Comparison of ENCODE assay signal across 1 cellular context in the genomic region with DNA sequence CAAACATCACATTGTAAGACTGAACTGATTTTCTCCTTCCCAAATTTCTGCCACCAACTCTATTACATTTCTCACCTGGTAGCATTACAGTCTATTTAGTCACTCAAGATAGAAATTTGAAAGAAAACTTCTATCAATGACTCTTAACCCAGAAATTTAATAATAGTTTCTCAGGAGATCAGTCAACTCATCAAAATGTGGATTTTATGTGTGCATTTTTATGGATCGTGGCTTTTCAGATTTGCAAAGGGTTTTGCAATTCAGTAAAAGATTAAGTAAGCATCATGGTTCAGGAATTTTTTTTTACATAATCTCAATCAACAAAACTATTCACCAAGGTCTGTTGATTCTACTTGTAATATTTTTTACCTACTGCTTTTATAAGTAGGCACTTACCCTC.
TF ChIP-seq lines count a peak whose summit lies in the region.

No MANE protein-coding gene starts in this region.

TF ChIP-seq in IMR-90, 13 proteins besides CTCF, POLR2A, EP300 and RAD21:
- TF ChIP-seq CHD1 (IDR thresholded peaks at IDR 0.05; ENCODE audit: low read depth, low read length): no peak
- 0 out of 2 replicates have a peak, but pooled peaks have one; percentile 38 for TF ChIP-seq MAFK (IDR thresholded peaks at IDR 0.05; ENCODE audit: low read depth, low read length)
- TF ChIP-seq, protein P1, sequence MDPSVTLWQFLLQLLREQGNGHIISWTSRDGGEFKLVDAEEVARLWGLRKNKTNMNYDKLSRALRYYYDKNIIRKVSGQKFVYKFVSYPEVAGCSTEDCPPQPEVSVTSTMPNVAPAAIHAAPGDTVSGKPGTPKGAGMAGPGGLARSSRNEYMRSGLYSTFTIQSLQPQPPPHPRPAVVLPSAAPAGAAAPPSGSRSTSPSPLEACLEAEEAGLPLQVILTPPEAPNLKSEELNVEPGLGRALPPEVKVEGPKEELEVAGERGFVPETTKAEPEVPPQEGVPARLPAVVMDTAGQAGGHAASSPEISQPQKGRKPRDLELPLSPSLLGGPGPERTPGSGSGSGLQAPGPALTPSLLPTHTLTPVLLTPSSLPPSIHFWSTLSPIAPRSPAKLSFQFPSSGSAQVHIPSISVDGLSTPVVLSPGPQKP (IDR thresholded peaks at IDR 0.05; ENCODE audit: borderline replicate concordance, low read depth, low read length): no peak
- peak; percentile 78 for TF ChIP-seq CEBPB (IDR thresholded peaks at IDR 0.05; ENCODE audit: low read depth, low read length)
TF ChIP-seq in IMR-90: peak in this region for 2.
